22 cellular contexts compared by ENCODE assay signal in genomic region chr15:99998661-99999101, GRCh38.
A peak's percentile ranks its signal among the peaks of the same experiment; 100 is the strongest.
DNase-seq lines count a peak whose midpoint lies in the region; ATAC-seq and TF ChIP-seq lines count a peak whose summit lies in the region.
"Had no signal": no experiment of that assay in that cellular context is flagged by ENCODE, and none has a peak within 500 bp of the region (broad histone marks: within the 10 kb centered on the region; RNA-seq: fewer than 3 reads in every experiment).

No MANE protein-coding gene starts in this region.

- H2BK20ac ChIP-seq in IMR-90 (ENCODE audit: low read depth, low read length), result no peak overlapping the region

- H2AK5ac ChIP-seq in IMR-90 (ENCODE audit: low read depth, low read length), result no peak overlapping the region

- DNase-seq in IMR-90 (peak; percentile 1), T1000 (lab: John Stamatoyannopoulos, UW) (peak; percentile 29), islet precursor cell (peak; percentile 93), sciatic nerve (ENCODE audit: low spot score) (peak; percentile 35), activated gamma-delta T cell (lab: John Stamatoyannopoulos, UW) (no peak)
- no peak for DNase-seq in activated T-cell treated with anti-CD3 and anti-CD28 coated beads, Interleukin-2, amount 50 U/mL, for 24 hours
- DNase-seq: activated CD4-positive, CD25-positive, alpha-beta regulatory T cell; activated CD8-positive, alpha-beta T cell treated with anti-CD3 and anti-CD28 coated beads for 36 hours; activated naive CD4-positive, alpha-beta T cell treated with anti-CD3 and anti-CD28 coated beads for 36 hours; cerebellar nuclear complex; effector CD4-positive, alpha-beta T cell; NCI-H1048; NCI-H1930; NCI-H446; stimulated activated CD4-positive, alpha-beta T cell treated with anti-CD3 and anti-CD28 coated beads, Interleukin-1b, Interleukin-23, amount 100 ng/mL, for 48 hours; stimulated activated naive B cell treated with anti-CD40 and anti-IgM and Interleukin-4, amounts not matched to agents 10 μg/mL and 1 μg/mL and 100 μg/mL, for 72 hours; T-helper 9 cell had no signal

- no peak overlapping the region for H3K27ac Mint-ChIP-seq in activated T-cell treated with anti-CD3 and anti-CD28 coated beads, Interleukin-2, amount 50 U/mL, for 24 hours
- H3K27ac Mint-ChIP-seq: activated CD8-positive, alpha-beta T cell treated with anti-CD3 and anti-CD28 coated beads for 36 hours; activated naive CD4-positive, alpha-beta T cell treated with anti-CD3 and anti-CD28 coated beads for 36 hours; GM23338; stimulated activated naive B cell treated with anti-CD40 and anti-IgM and Interleukin-4, amounts not matched to agents 10 μg/mL and 1 μg/mL and 100 μg/mL, for 72 hours had no signal

- H3K14ac ChIP-seq in IMR-90 (replicated peaks; ENCODE audit: low read depth, low read length), result no peak overlapping the region

- no peak overlapping the region for H2AFZ ChIP-seq in IMR-90 (replicated peaks; ENCODE audit: low read length, poor library complexity)
- H2AFZ ChIP-seq: GM23338, parathyroid adenoma had no signal

- H3K4me3 ChIP-seq in IMR-90 (ENCODE audit: insufficient read depth, low read depth, low read length), result no peak overlapping the region
- H3K4me3 ChIP-seq: GM12878, GM23338 had no signal

- H3K27me3 ChIP-seq in IMR-90 (ENCODE audit: control insufficient read depth, insufficient read depth, low read length), result no peaks in the 10 kb centered on the region

- no peak for TF ChIP-seq CTCF in IMR-90 (conservative IDR thresholded peaks at IDR 0.05; ENCODE audit: low read depth, low read length)

- in situ Hi-C loops in IMR-90 (cut with MboI; ENCODE audit: low sequenced_read_pairs), result no loop called here

- dilution Hi-C loops in IMR-90 (cut with HindIII; ENCODE audit: low sequenced_read_pairs, unreplicated experiment), result no loop called here

- 71% methylated on average over 11 of the region's 12 CpGs; no CpG with 5 or more reads in 1 of the 2 experiments for WGBS in IMR-90 (ENCODE audit: extremely low coverage in 2 of 2, insufficient read length in 1 of 2), 2 experiments

- no peak for TF ChIP-seq POLR2A in IMR-90 (IDR thresholded peaks at IDR 0.05; ENCODE audit: low read depth, low read length)

- H3K79me1 ChIP-seq in IMR-90 (ENCODE audit: low read depth in 1 of 2, low read length in 2 of 2), result no peaks in the 10 kb centered on the region

- H3K4me1 ChIP-seq in IMR-90 (ENCODE audit: control insufficient read depth, insufficient read depth, low read length), result no peaks in the 10 kb centered on the region
- H3K4me1 ChIP-seq: parathyroid adenoma had no signal

- CTCF ChIA-PET in IMR-90 (lab: Yijun Ruan, JAX), result no interaction called here

- H3K4ac ChIP-seq in IMR-90 (ENCODE audit: low read depth, low read length), result no peak overlapping the region

- H3K9me1 ChIP-seq in IMR-90 (ENCODE audit: insufficient read depth, low read length), result no peaks in the 10 kb centered on the region

- H2BK15ac ChIP-seq in IMR-90 (ENCODE audit: low read depth, low read length), result no peak overlapping the region

- H3K4me1 Mint-ChIP-seq in activated T-cell treated with anti-CD3 and anti-CD28 coated beads, Interleukin-2, amount 50 U/mL, for 24 hours (ENCODE audit: low read depth), result peaks cover 9% of the 10 kb centered on the region
- H3K4me1 Mint-ChIP-seq: stimulated activated naive B cell treated with anti-CD40 and anti-IgM and Interleukin-4, amounts not matched to agents 10 μg/mL and 1 μg/mL and 100 μg/mL, for 72 hours had no signal

- no peak for TF ChIP-seq RAD21 in IMR-90 (IDR thresholded peaks at IDR 0.05; ENCODE audit: low read length)

- no peak overlapping the region for H4K5ac ChIP-seq in IMR-90 (ENCODE audit: low read depth, low read length)

- H2BK5ac ChIP-seq in IMR-90 (ENCODE audit: low read depth, low read length, poor library complexity, severe bottlenecking), result no peak overlapping the region

- no peaks in the 10 kb centered on the region for H3K36me3 ChIP-seq in IMR-90 (ENCODE audit: control insufficient read depth, insufficient read depth, low read length)

- H3K36me3 Mint-ChIP-seq in activated T-cell treated with anti-CD3 and anti-CD28 coated beads, Interleukin-2, amount 50 U/mL, for 24 hours (ENCODE audit: low read depth), result peaks cover 2% of the 10 kb centered on the region
- H3K36me3 Mint-ChIP-seq: stimulated activated naive B cell treated with anti-CD40 and anti-IgM and Interleukin-4, amounts not matched to agents 10 μg/mL and 1 μg/mL and 100 μg/mL, for 72 hours had no signal

- no peak overlapping the region for H3K56ac ChIP-seq in IMR-90 (ENCODE audit: extremely low read depth, insufficient read depth, low read length)

- no peaks in the 10 kb centered on the region for H4K20me1 ChIP-seq in IMR-90 (ENCODE audit: insufficient read depth, low read length)

- H4K8ac ChIP-seq in IMR-90 (ENCODE audit: low read depth in 2 of 2, low read length in 2 of 2), result no peak overlapping the region

- no peak overlapping the region for H4K91ac ChIP-seq in IMR-90 (ENCODE audit: insufficient read depth, low read depth, low read length)

- H3K4me2 ChIP-seq in IMR-90 (ENCODE audit: low read depth, low read length), result no peak overlapping the region
- H3K4me2 ChIP-seq: GM23338, KMS-11 had no signal

- no peaks in the 10 kb centered on the region for H3K27me3 Mint-ChIP-seq in activated T-cell treated with anti-CD3 and anti-CD28 coated beads, Interleukin-2, amount 50 U/mL, for 24 hours
- H3K27me3 Mint-ChIP-seq: activated CD8-positive, alpha-beta T cell treated with anti-CD3 and anti-CD28 coated beads for 36 hours had no signal

- no peak overlapping the region for H2BK120ac ChIP-seq in IMR-90 (ENCODE audit: low read depth, low read length)

- H3K27ac ChIP-seq in IMR-90 (ENCODE audit: insufficient read depth, low read length), result no peak overlapping the region
- H3K27ac ChIP-seq: KMS-11, parathyroid adenoma had no signal

- intact Hi-C loops in IMR-90 (cut with micrococcal nuclease) (no loop called here), sciatic nerve (cut with DNase I) (no loop called here)

- H3K9me3 ChIP-seq in IMR-90 (ENCODE audit: control insufficient read depth, insufficient read depth, low read length), result peaks cover 20% of the 10 kb centered on the region

- no peak overlapping the region for H3K9ac ChIP-seq in IMR-90 (ENCODE audit: low read depth, low read length)
- H3K9ac ChIP-seq: KMS-11, parathyroid adenoma had no signal

- no peak overlapping the region for H3K4me3 Mint-ChIP-seq in activated T-cell treated with anti-CD3 and anti-CD28 coated beads, Interleukin-2, amount 50 U/mL, for 24 hours
- H3K4me3 Mint-ChIP-seq: activated CD8-positive, alpha-beta T cell treated with anti-CD3 and anti-CD28 coated beads for 36 hours; activated naive CD4-positive, alpha-beta T cell treated with anti-CD3 and anti-CD28 coated beads for 36 hours; GM23338; stimulated activated naive B cell treated with anti-CD40 and anti-IgM and Interleukin-4, amounts not matched to agents 10 μg/mL and 1 μg/mL and 100 μg/mL, for 72 hours had no signal

- ATAC-seq in IMR-90 (ENCODE audit: low read depth) (no peak), sciatic nerve (no peak), HG03521 (IDR thresholded peaks at IDR 0.05; ENCODE audit: unreplicated experiment) (no peak)
- ATAC-seq: activated CD8-positive, alpha-beta T cell treated with anti-CD3 and anti-CD28 coated beads for 36 hours; GM12878; GM23338; stimulated activated naive B cell treated with anti-CD40 and anti-IgM and Interleukin-4, amounts not matched to agents 10 μg/mL and 1 μg/mL and 100 μg/mL, for 72 hours had no signal

- H3K18ac ChIP-seq in IMR-90 (ENCODE audit: low read depth, low read length), result no peak overlapping the region

- no TSS peak for BruUV-seq in IMR-90 (replicated peaks; lab: Mats Ljungman, UMichigan)

- H3K9me3 Mint-ChIP-seq in activated T-cell treated with anti-CD3 and anti-CD28 coated beads, Interleukin-2, amount 50 U/mL, for 24 hours, result no peaks in the 10 kb centered on the region
- H3K9me3 Mint-ChIP-seq: activated CD8-positive, alpha-beta T cell treated with anti-CD3 and anti-CD28 coated beads for 36 hours; activated naive CD4-positive, alpha-beta T cell treated with anti-CD3 and anti-CD28 coated beads for 36 hours; GM23338 had no signal

- POLR2A ChIA-PET in IMR-90 (lab: Charles Lee; ENCODE audit: unreplicated experiment), result no interaction called here

- H2AK9ac ChIP-seq in IMR-90 (replicated peaks; ENCODE audit: low read depth, low read length, poor library complexity), result no peak overlapping the region

- H3K23ac ChIP-seq in IMR-90 (ENCODE audit: low read depth, low read length), result no peak overlapping the region

TF ChIP-seq in IMR-90, 13 proteins besides CTCF, POLR2A, EP300 and RAD21 (continues in another document):
- TF ChIP-seq MAZ (IDR thresholded peaks at IDR 0.05; ENCODE audit: borderline replicate concordance, low read depth, low read length) (no peak), MXI1 (IDR thresholded peaks at IDR 0.05; ENCODE audit: borderline replicate concordance, low read depth, low read length) (no peak), CHD1 (IDR thresholded peaks at IDR 0.05; ENCODE audit: low read depth, low read length) (no peak), BHLHE40 (IDR thresholded peaks at IDR 0.05; ENCODE audit: low read depth, low read length) (no peak), USF2 (IDR thresholded peaks at IDR 0.05; ENCODE audit: low read depth, low read length) (no peak), CEBPB (IDR thresholded peaks at IDR 0.05; ENCODE audit: low read depth, low read length) (no peak), RCOR1 (IDR thresholded peaks at IDR 0.05; ENCODE audit: insufficient replicate concordance, low read length) (no peak), MAFK (IDR thresholded peaks at IDR 0.05; ENCODE audit: low read depth, low read length) (no peak), RFX5 (IDR thresholded peaks at IDR 0.05; ENCODE audit: low read depth, low read length) (no peak), SMC3 (IDR thresholded peaks at IDR 0.05; ENCODE audit: low read depth, low read length) (no peak)
- TF ChIP-seq, protein P1, sequence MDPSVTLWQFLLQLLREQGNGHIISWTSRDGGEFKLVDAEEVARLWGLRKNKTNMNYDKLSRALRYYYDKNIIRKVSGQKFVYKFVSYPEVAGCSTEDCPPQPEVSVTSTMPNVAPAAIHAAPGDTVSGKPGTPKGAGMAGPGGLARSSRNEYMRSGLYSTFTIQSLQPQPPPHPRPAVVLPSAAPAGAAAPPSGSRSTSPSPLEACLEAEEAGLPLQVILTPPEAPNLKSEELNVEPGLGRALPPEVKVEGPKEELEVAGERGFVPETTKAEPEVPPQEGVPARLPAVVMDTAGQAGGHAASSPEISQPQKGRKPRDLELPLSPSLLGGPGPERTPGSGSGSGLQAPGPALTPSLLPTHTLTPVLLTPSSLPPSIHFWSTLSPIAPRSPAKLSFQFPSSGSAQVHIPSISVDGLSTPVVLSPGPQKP (IDR thresholded peaks at IDR 0.05; ENCODE audit: borderline replicate concordance, low read depth, low read length), result no peak

Comparison
In these comparisons a context has a peak if more than half of its experiments do, and no peak if none do; other contexts are left out.
1. DNase-seq: peak in IMR-90 (single experiment), T1000 (single experiment), islet precursor cell (single experiment) and sciatic nerve (single experiment); none in activated gamma-delta T cell (single experiment) and activated T-cell treated with anti-CD3 and anti-CD28 coated beads, Interleukin-2, amount 50 U/mL, for 24 hours (single experiment).